ENCODE assay signal across 21 cellular contexts in the genomic region with DNA sequence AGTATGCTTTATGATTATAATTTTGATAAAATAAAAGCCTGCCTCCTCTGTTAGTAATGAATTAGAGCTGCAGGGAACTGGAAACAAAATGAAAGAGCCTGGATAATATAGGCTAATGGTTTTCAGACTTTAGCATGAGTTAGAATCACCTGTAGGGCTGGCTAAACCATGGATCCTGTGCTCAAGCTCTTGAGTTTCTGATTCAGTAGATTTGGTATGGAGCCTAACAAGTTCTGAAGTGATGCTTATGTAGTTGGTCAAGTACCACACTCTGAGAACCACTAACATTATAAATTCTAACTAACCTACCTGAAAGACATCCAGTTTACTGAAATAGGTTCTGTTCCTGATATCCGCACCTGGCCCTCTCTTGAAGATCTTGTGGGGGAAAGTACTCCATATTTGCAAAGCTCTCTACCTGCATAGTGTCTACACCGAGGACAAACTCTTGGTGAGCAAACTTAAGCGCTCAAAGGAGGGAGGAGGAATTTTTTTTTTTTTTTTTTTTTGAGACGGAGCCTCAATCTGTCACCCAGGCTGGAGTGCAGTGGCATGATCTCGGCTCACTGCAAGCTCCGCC. TPM values are rescaled to one million over a fixed set of nuclear protein-coding genes. Genes with fewer than 3 reads are reported as not detected.
"Had no signal": no experiment of that assay in that cellular context is flagged by ENCODE, and none has a peak within 500 bp of the region (broad histone marks: within the 10 kb centered on the region; RNA-seq: fewer than 3 reads in every experiment).

No MANE protein-coding gene starts in this region.

- H3K36me3 ChIP-seq: breast epithelium had no signal

- ATAC-seq: activated CD8-positive, alpha-beta memory T cell treated with anti-CD3 and anti-CD28 coated beads, Interleukin-2, amount 10 ng/mL, durations not matched to agents 7 days and 5 days; WTC11 had no signal

- H3K4me1 ChIP-seq: breast epithelium had no signal

- H3K27me3 ChIP-seq: breast epithelium had no signal

- H3K27ac ChIP-seq: breast epithelium had no signal

- H3K4me3 ChIP-seq: breast epithelium had no signal

- DNase-seq: activated CD4-positive, alpha-beta T cell treated with anti-CD3 and anti-CD28 coated beads for 48 hours; activated CD4-positive, alpha-beta T cell treated with anti-CD3 and anti-CD28 coated beads, Interleukin-2, amount 50 U/mL, for 4 hours; activated CD4-positive, CD25-positive, alpha-beta regulatory T cell treated with anti-CD3 and anti-CD28 coated beads, Interleukin-2, amount 50 U/mL, for 72 hours; activated CD8-positive, alpha-beta memory T cell treated with anti-CD3 and anti-CD28 coated beads, Interleukin-2, amount 10 ng/mL, durations not matched to agents 7 days and 5 days; activated effector memory CD4-positive, alpha-beta T cell treated with Interleukin-2 at 50 U/mL for 16 hours; activated naive CD4-positive, alpha-beta T cell; activated T-cell treated with anti-CD3 and anti-CD28 coated beads, Interleukin-2, amount 50 U/mL, for 24 hours; aorta; caudate nucleus; MM.1S; NCI-H1105 treated with DMSO at 0.1 percent for 48 hours; NCI-H1436 treated with DMSO at 0.1 percent for 48 hours; NCI-H2171; NCI-H226; SHP77 treated with DMSO at 0.1 percent for 48 hours had no signal

- H3K9me3 ChIP-seq: breast epithelium had no signal

RNA-seq across cellular contexts. Expression of gene VSX2, which starts 59.4 kb away (rescaled TPM):
- total RNA-seq: activated CD8-positive, alpha-beta memory T cell treated with anti-CD3 and anti-CD28 coated beads, Interleukin-2, amount 10 ng/mL, durations not matched to agents 7 days and 5 days; activated T-helper 1 cell treated with anti-CD3 and anti-CD28 coated beads, Interleukin-12 subunit alpha, Interleukin-12 subunit beta, Interleukin-2, Interleukin-4 antibody, amounts not matched to agents 30 ng/mL and 10 ng/mL and 1 ng/mL, durations not matched to agents 14 hours and 24 hours and 36 hours; aorta; breast epithelium; cerebellum; NCI-H460; SK-MEL-5; WTC11 had no signal
